ENCODE assay signal across 24 cellular contexts in the genomic region with DNA sequence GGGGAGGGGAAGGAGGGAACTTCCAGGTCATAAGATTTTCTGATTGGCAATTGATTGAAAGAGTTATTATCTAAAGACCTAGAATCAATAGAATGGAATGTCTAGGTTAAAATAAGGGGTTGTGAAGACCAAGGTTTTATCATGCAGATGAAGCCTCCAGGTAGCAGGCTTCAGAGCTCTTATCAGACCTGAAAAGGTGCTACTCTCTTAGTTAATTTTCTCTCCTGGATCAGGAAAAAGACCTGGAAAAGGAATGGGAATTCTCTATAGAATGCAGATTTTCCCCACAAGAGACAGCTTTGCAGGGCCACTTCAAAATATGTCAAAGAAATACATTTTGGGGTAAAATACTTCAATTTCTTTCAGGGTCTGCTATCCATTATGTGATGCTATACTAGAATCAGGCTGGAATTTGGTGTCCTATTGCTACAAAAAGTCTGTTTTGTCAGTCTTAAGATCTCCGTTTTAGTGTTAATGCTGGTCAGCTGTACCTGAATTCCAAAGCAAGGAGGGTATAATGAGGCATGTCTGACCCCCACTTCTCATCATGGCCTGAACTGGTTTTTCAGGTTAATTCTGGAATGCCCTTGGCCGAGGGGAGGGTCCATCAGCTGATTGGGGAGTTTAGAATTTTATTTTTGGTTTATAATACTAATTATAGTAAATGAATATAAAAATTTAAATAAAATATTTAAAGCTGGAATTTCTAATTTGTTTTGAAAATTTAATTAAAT. TPM values are rescaled to one million over a fixed set of nuclear protein-coding genes. Genes with fewer than 3 reads are reported as not detected.
DNase-seq lines count a peak whose midpoint lies in the region; ATAC-seq and TF ChIP-seq lines count a peak whose summit lies in the region.
"Had no signal": no experiment of that assay in that cellular context is flagged by ENCODE, and none has a peak within 500 bp of the region (broad histone marks: within the 10 kb centered on the region; RNA-seq: fewer than 3 reads in every experiment).

No MANE protein-coding gene starts in this region.

- H2BK15ac ChIP-seq in H9 (ENCODE audit: low read depth, low read length) = no peak overlapping the region

- H3K27ac ChIP-seq in H9 (ENCODE audit: insufficient read length, low read depth, low read length) (peak overlapping the region; percentile 56), thyroid gland (peak overlapping the region in 1 of 3 donors; percentile 26)
- H3K27ac ChIP-seq: A549 had no signal

- H3K36me3 Mint-ChIP-seq in H9 (ENCODE audit: insufficient read depth in 1 of 3, low read depth in 3 of 3) (no peaks in the 10 kb centered on the region), WTC11 (no peaks in the 10 kb centered on the region)
- H3K36me3 Mint-ChIP-seq: CD8-positive, alpha-beta T cell had no signal

- H3K18ac ChIP-seq in H9 (ENCODE audit: insufficient read length, low read depth, low read length) = no peak overlapping the region

- no peak overlapping the region for H3T11ph ChIP-seq in H9 (ENCODE audit: low read length)

- no peak overlapping the region for H2BK20ac ChIP-seq in H9 (ENCODE audit: low read depth, low read length, poor library complexity, severe bottlenecking)

- H3K23ac ChIP-seq in H9 (ENCODE audit: insufficient read length, low read depth, low read length) = no peak overlapping the region

- H4K5ac ChIP-seq in H9 (ENCODE audit: insufficient read length, low read depth, low read length) = no peak overlapping the region

- peaks cover 16 to 17% of the 10 kb centered on the region in 2 experiments for H3K4me1 Mint-ChIP-seq in H9
- peaks cover 23% of the 10 kb centered on the region for H3K4me1 Mint-ChIP-seq in WTC11

- H3K27ac Mint-ChIP-seq in H9 (peak overlapping the region; percentile 5 to 97 (median 82); a peak in 6 of 7 replicates), WTC11 (peak overlapping the region; percentile 58)
- H3K27ac Mint-ChIP-seq: CD8-positive, alpha-beta T cell had no signal

- no CpG with 5 or more reads among the region's 2 CpGs for WGBS in H9 (ENCODE audit: extremely low coverage, insufficient read length, low lambda C conversion rate)
- WGBS in thyroid gland, 2 donors = 51 to 57% methylated on average over 2 of the region's 2 CpGs

- H2AFZ ChIP-seq in H9 (ENCODE audit: low read length) = no peak overlapping the region

- H3K23me2 ChIP-seq in H9 (ENCODE audit: insufficient read length, low read depth, low read length, poor library complexity, severe bottlenecking) = no peaks in the 10 kb centered on the region

- no peaks in the 10 kb centered on the region; the same call in 1 of the 2 replicates for H3K27me3 Mint-ChIP-seq in H9 (ENCODE audit: low read depth)
- H3K27me3 Mint-ChIP-seq in WTC11 (ENCODE audit: low read depth) = no peaks in the 10 kb centered on the region

- H3K79me2 ChIP-seq in H9 (ENCODE audit: insufficient read depth, low read length) = no peaks in the 10 kb centered on the region

- no peaks in the 10 kb centered on the region for H3K27me3 ChIP-seq in H9 (ENCODE audit: insufficient read depth, low read length)
- H3K27me3 ChIP-seq in thyroid gland = no peaks in the 10 kb centered on the region

- H3K4me1 ChIP-seq in H9 (ENCODE audit: insufficient read depth, low read length) (peaks cover 4% of the 10 kb centered on the region; the same call in 1 of the 2 replicates), thyroid gland (peaks cover 7 to 12% of the 10 kb centered on the region in 2 donors)
- H3K4me1 ChIP-seq: A549 had no signal

- POLR2A ChIA-PET in WTC11 (lab: Charles Lee) = no interaction called here

- no peaks in the 10 kb centered on the region for H4K20me1 ChIP-seq in H9 (ENCODE audit: control insufficient read depth, insufficient read depth, insufficient read length)

- H2BK12ac ChIP-seq in H9 (ENCODE audit: insufficient read length, low read depth, low read length) = no peak overlapping the region

- H3K9ac ChIP-seq in H9 (ENCODE audit: extremely low read depth, insufficient read length, low read length) = no peak overlapping the region
- H3K9ac ChIP-seq: SK-N-SH had no signal

- DNase-seq in H9 = no peak
- no peak for DNase-seq in WTC11 (ENCODE audit: low spot score)
- DNase-seq in iPS-NIHi11 (ENCODE audit: low spot score) = peak; percentile 17
- DNase-seq in thyroid gland = peak; percentile 30 to 47
- DNase-seq in NCI-H2227 (lab: John Stamatoyannopoulos, UW; ENCODE audit: unreplicated experiment) = no peak
- DNase-seq in activated CD4-positive, alpha-beta T cell treated with anti-CD3 and anti-CD28 coated beads for 48 hours = no peak
- DNase-seq: AML-193; C1 segment of cervical spinal cord; Caco-2; CD8-positive, alpha-beta T cell; GDM1; Karpas-422; NCI-H1092 treated with DMSO at 0.1 percent for 48 hours; NCI-H1436 treated with DMSO at 0.1 percent for 48 hours; NCI-H187 treated with DMSO at 0.1 percent for 48 hours; NCI-H2107; NCI-H446; NCI-H524 treated with DMSO at 0.1 percent for 48 hours; NCI-H774; SIG-M5; SK-N-SH; SW 1271 had no signal

- CTCF ChIA-PET in WTC11 (lab: Charles Lee) = interaction anchor here (0.5 to 1.9 kb wide), 7 partner anchors 11 to 373 kb away, joined by 3 to 10 read pairs (median 6); no protein-coding TSS in a partner anchor

- no peaks in the 10 kb centered on the region for H3K79me1 ChIP-seq in H9 (ENCODE audit: insufficient read depth, low read depth, low read length, poor library complexity, severe bottlenecking)

- H3K56ac ChIP-seq in H9 (ENCODE audit: insufficient read length, low read depth, low read length) = no peak overlapping the region

- H4K8ac ChIP-seq in H9 (replicated peaks; ENCODE audit: insufficient read length, low read depth, low read length) = no peak overlapping the region

- H3K4me3 Mint-ChIP-seq in H9 (no peak overlapping the region), WTC11 (peak overlapping the region; percentile 44; the same call in 1 of the 2 replicates)
- H3K4me3 Mint-ChIP-seq: CD8-positive, alpha-beta T cell had no signal

- H3K4me2 ChIP-seq in H9 (ENCODE audit: insufficient read depth, insufficient read length, low read length) = peak overlapping the region; percentile 32
- H3K4me2 ChIP-seq: A549, SK-N-SH had no signal

- no peak overlapping the region for H2AK5ac ChIP-seq in H9 (ENCODE audit: insufficient read length, low read length)

- H3K36me3 ChIP-seq in thyroid gland = no peaks in the 10 kb centered on the region

- no peak overlapping the region for H3K4me3 ChIP-seq in thyroid gland (replicated peaks in 1 of 3)
- H3K4me3 ChIP-seq: A549 had no signal

- ATAC-seq in WTC11 = peak; percentile 82
- no peak for ATAC-seq in HG03280 (IDR thresholded peaks at IDR 0.05; ENCODE audit: unreplicated experiment)
- ATAC-seq: A549; CD8-positive, alpha-beta T cell had no signal

- TF ChIP-seq POLR2A in thyroid gland (IDR thresholded peaks at IDR 0.05) = no peak

- no peak overlapping the region for H2BK5ac ChIP-seq in H9 (ENCODE audit: insufficient read length, low read length)

- no peaks in the 10 kb centered on the region for H3K9me3 ChIP-seq in H9 (ENCODE audit: control insufficient read depth, low read depth, low read length)
- no peaks in the 10 kb centered on the region for H3K9me3 ChIP-seq in thyroid gland
- H3K9me3 ChIP-seq: A549, Caco-2, SK-N-SH had no signal

- TF ChIP-seq CTCF in H9 (conservative IDR thresholded peaks at IDR 0.05) (no peak), WTC11 (IDR thresholded peaks at IDR 0.05) (no peak), thyroid gland (IDR thresholded peaks at IDR 0.05) (no peak)

- intact Hi-C loops in thyroid gland (cut with DNase I) = no loop called here

- H4K91ac ChIP-seq in H9 (ENCODE audit: insufficient read length, low read depth, low read length) = no peak overlapping the region

- H3K9me3 Mint-ChIP-seq in H9 (peaks cover 0 to 3% of the 10 kb centered on the region in 2 experiments; a peak in 1 of 5 replicates), WTC11 (no peaks in the 10 kb centered on the region)
- H3K9me3 Mint-ChIP-seq: CD8-positive, alpha-beta T cell had no signal

- no peak overlapping the region for H2BK120ac ChIP-seq in H9 (ENCODE audit: low read depth, low read length, poor library complexity, severe bottlenecking)

- H3K14ac ChIP-seq in H9 (ENCODE audit: insufficient read depth, low read length) = no peak overlapping the region

- H3K4ac ChIP-seq in H9 (ENCODE audit: low read depth, low read length) = no peak overlapping the region

TF ChIP-seq in WTC11, 78 proteins besides CTCF, POLR2A, EP300 and RAD21 (continues in another document):
- TF ChIP-seq, protein P1, sequence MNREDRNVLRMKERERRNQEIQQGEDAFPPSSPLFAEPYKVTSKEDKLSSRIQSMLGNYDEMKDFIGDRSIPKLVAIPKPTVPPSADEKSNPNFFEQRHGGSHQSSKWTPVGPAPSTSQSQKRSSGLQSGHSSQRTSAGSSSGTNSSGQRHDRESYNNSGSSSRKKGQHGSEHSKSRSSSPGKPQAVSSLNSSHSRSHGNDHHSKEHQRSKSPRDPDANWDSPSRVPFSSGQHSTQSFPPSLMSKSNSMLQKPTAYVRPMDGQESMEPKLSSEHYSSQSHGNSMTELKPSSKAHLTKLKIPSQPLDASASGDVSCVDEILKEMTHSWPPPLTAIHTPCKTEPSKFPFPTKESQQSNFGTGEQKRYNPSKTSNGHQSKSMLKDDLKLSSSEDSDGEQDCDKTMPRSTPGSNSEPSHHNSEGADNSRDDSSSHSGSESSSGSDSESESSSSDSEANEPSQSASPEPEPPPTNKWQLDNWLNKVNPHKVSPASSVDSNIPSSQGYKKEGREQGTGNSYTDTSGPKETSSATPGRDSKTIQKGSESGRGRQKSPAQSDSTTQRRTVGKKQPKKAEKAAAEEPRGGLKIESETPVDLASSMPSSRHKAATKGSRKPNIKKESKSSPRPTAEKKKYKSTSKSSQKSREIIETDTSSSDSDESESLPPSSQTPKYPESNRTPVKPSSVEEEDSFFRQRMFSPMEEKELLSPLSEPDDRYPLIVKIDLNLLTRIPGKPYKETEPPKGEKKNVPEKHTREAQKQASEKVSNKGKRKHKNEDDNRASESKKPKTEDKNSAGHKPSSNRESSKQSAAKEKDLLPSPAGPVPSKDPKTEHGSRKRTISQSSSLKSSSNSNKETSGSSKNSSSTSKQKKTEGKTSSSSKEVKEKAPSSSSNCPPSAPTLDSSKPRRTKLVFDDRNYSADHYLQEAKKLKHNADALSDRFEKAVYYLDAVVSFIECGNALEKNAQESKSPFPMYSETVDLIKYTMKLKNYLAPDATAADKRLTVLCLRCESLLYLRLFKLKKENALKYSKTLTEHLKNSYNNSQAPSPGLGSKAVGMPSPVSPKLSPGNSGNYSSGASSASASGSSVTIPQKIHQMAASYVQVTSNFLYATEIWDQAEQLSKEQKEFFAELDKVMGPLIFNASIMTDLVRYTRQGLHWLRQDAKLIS (CRISPR knock-in tag; IDR thresholded peaks at IDR 0.05; ENCODE audit: borderline replicate concordance) = no peak

RNA-seq across cellular contexts. Expression of a gene that starts 16.6 kb away (rescaled TPM):
- total RNA-seq in H9 (2021) (14.5 and 15.3 TPM in 2 replicates), WTC11 (2021) (29.6 to 32.9 TPM (median 30.1 TPM) in 3 replicates), thyroid gland (100 to 1,000 TPM; 104 to 275 (median 142) TPM)

Comparison
In these comparisons a context has a peak if more than half of its experiments do, and no peak if none do; other contexts are left out.
1. DNase-seq: peak in iPS-NIHi11 (single experiment) and thyroid gland (2 of 2); none in H9 (single experiment), WTC11 (single experiment), NCI-H2227 (single experiment) and activated CD4-positive, alpha-beta T cell treated with anti-CD3 and anti-CD28 coated beads for 48 hours (single experiment).